ENCODE assay signal across 25 cellular contexts in genomic region chr9:121956808-121957207, GRCh38.
DNase-seq lines count a peak whose midpoint lies in the region; ATAC-seq, FAIRE-seq and TF ChIP-seq lines count a peak whose summit lies in the region.
"Had no signal": no experiment of that assay in that cellular context is flagged by ENCODE, and none has a peak within 500 bp of the region (broad histone marks: within the 10 kb centered on the region; RNA-seq: fewer than 3 reads in every experiment).

No MANE protein-coding gene starts in this region.

- no peaks in the 10 kb centered on the region for H3K36me3 ChIP-seq in SK-N-SH (replicated peaks in 1 of 2; ENCODE audit: control insufficient read depth in 1 of 2, insufficient read depth in 2 of 2, low read length in 1 of 2)
- peaks cover 23% of the 10 kb centered on the region for H3K36me3 ChIP-seq in PC-3 (ENCODE audit: low read depth, low read length)
- H3K36me3 ChIP-seq in bronchial epithelial cell (ENCODE audit: control insufficient read depth, insufficient read depth, low read length), result peaks cover 1% of the 10 kb centered on the region
- H3K36me3 ChIP-seq in gastroesophageal sphincter, result no peaks in the 10 kb centered on the region
- H3K36me3 ChIP-seq: HAP-1, ovary had no signal

- no peak overlapping the region for H2AFZ ChIP-seq in SK-N-SH (ENCODE audit: low read depth)
- no peak overlapping the region for H2AFZ ChIP-seq in PC-3 (ENCODE audit: low read length)

- H3K9ac ChIP-seq in SK-N-SH (no peak overlapping the region), PC-3 (ENCODE audit: low read length) (no peak overlapping the region)

- FAIRE-seq in bronchial epithelial cell (lab: Jason Lieb, UNC), result no peak

- 90% methylated on average over 5 of the region's 6 CpGs for WGBS in SK-N-SH (ENCODE audit: low lambda C conversion rate)
- WGBS in gastroesophageal sphincter (ENCODE audit: low coverage in 1 of 2), 2 donors, result 80 to 83% methylated on average over 1 of the region's 6 CpGs

- H3K79me2 ChIP-seq in SK-N-SH (ENCODE audit: insufficient read depth), result peaks cover 85% of the 10 kb centered on the region
- H3K79me2 ChIP-seq in PC-3 (ENCODE audit: low read length), result peaks cover 98% of the 10 kb centered on the region

- no peaks in the 10 kb centered on the region for H3K9me2 ChIP-seq in SK-N-SH
- no peaks in the 10 kb centered on the region for H3K9me2 ChIP-seq in PC-3 (replicated peaks; ENCODE audit: low read length)

- no peaks in the 10 kb centered on the region for H3K9me3 ChIP-seq in SK-N-SH
- no peaks in the 10 kb centered on the region for H3K9me3 ChIP-seq in PC-3 (ENCODE audit: low read length)
- H3K9me3 ChIP-seq in gastroesophageal sphincter, result no peaks in the 10 kb centered on the region
- H3K9me3 ChIP-seq: Caco-2, HAP-1, ovary had no signal

- peak; percentile 53 for ATAC-seq in SK-N-SH treated with all-trans-retinoic acid at 6 μM for 48 hours
- peak; percentile 48 for ATAC-seq in PC-3
- no peak for ATAC-seq in omental fat pad (ENCODE audit: low FRiP score)
- ATAC-seq in Right ventricle myocardium inferior, result no peak
- no peak for ATAC-seq in gastroesophageal sphincter
- ATAC-seq: left colon had no signal

- TF ChIP-seq POLR2A in gastroesophageal sphincter (IDR thresholded peaks at IDR 0.05), result no peak

- H4K20me1 ChIP-seq in SK-N-SH (ENCODE audit: insufficient read depth) (no peaks in the 10 kb centered on the region), PC-3 (ENCODE audit: low read length) (peaks cover 7% of the 10 kb centered on the region; the same call in 1 of the 2 replicates)

- H3K27me3 ChIP-seq in SK-N-SH (ENCODE audit: insufficient read depth) (no peaks in the 10 kb centered on the region), PC-3 (ENCODE audit: low read length) (no peaks in the 10 kb centered on the region), bronchial epithelial cell (ENCODE audit: control insufficient read depth, insufficient read depth, low read length) (no peaks in the 10 kb centered on the region), gastroesophageal sphincter (no peaks in the 10 kb centered on the region)
- H3K27me3 ChIP-seq: ovary had no signal

- TF ChIP-seq EP300 in SK-N-SH (IDR thresholded peaks at IDR 0.05; ENCODE audit: borderline replicate concordance in 1 of 2, low read depth in 1 of 2, low read length in 1 of 2) (no peak), gastroesophageal sphincter (IDR thresholded peaks at IDR 0.05) (no peak)

- POLR2A ChIA-PET in SK-N-SH (lab: Yijun Ruan, JAX), result no interaction called here
- POLR2A ChIA-PET in PC-3 (lab: Charles Lee; ENCODE audit: unreplicated experiment), result no interaction called here

- intact Hi-C loops in PC-3 (cut with micrococcal nuclease), result no loop called here
- intact Hi-C loops in Right ventricle myocardium inferior (cut with DNase I), result no loop called here

- no peak overlapping the region for H3K4me2 ChIP-seq in SK-N-SH
- no peak overlapping the region for H3K4me2 ChIP-seq in PC-3 (ENCODE audit: low read length)

- TF ChIP-seq CTCF in SK-N-SH (IDR thresholded peaks at IDR 0.05), result no peak
- TF ChIP-seq CTCF in PC-3 (conservative IDR thresholded peaks at IDR 0.05; ENCODE audit: low read depth, low read length), result no peak
- TF ChIP-seq CTCF in bronchial epithelial cell (IDR thresholded peaks at IDR 0.05; ENCODE audit: insufficient read depth, low read length, severe bottlenecking), result no peak
- TF ChIP-seq CTCF in omental fat pad (IDR thresholded peaks at IDR 0.05), result no peak
- no peak for TF ChIP-seq CTCF in gastroesophageal sphincter (IDR thresholded peaks at IDR 0.05)

- DNase-seq in SK-N-SH (no peak), PC-3 (peak; percentile 45), bronchial epithelial cell (ENCODE audit: low read depth) (peak; percentile 39), omental fat pad (ENCODE audit: low spot score) (no peak), Right ventricle myocardium inferior (ENCODE audit: missing footprints) (no peak)
- DNase-seq in stimulated activated CD4-positive, alpha-beta T cell treated with anti-CD3 and anti-CD28 coated beads, Interleukin-15, amount 100 ng/mL, for 24 hours, result no peak
- DNase-seq: activated CD4-positive, alpha-beta memory T cell treated with anti-CD3 and anti-CD28 coated beads, Interleukin-2, amount 10 ng/mL, durations not matched to agents 7 days and 5 days; activated CD8-positive, alpha-beta memory T cell treated with anti-CD3 and anti-CD28 coated beads, Interleukin-2, amount 50 U/mL, for 4 hours; activated naive CD4-positive, alpha-beta T cell; Caco-2; DMS53; GDM1; hypothalamus; KBM-7; left colon; NCI-H2081 treated with DMSO at 0.1 percent for 48 hours; NCI-H446; ovary; RPMI8226; stimulated activated naive CD4-positive, alpha-beta T cell had no signal

- H3K4me3 ChIP-seq in SK-N-SH (ENCODE audit: low read depth in 2 of 2, low read length in 1 of 2) (no peak overlapping the region), PC-3 (ENCODE audit: low read length) (no peak overlapping the region), bronchial epithelial cell (ENCODE audit: low read depth, low read length) (no peak overlapping the region), gastroesophageal sphincter (no peak overlapping the region)
- H3K4me3 ChIP-seq: HAP-1, ovary, SK-N-MC had no signal

- TF ChIP-seq RAD21 in SK-N-SH (IDR thresholded peaks at IDR 0.05; ENCODE audit: low read length), result no peak

- H3K27ac ChIP-seq in SK-N-SH (ENCODE audit: low read depth in 2 of 2, low read length in 1 of 2), result no peak overlapping the region
- H3K27ac ChIP-seq in PC-3 (ENCODE audit: low read length), result 0 out of 2 replicates have a peak overlapping the region, but pooled peaks have one; percentile 72
- H3K27ac ChIP-seq in gastroesophageal sphincter, result no peak overlapping the region
- H3K27ac ChIP-seq: 22Rv1, ovary, SK-N-MC had no signal

- H3F3A ChIP-seq in SK-N-SH (replicated peaks; ENCODE audit: insufficient read depth) (no peaks in the 10 kb centered on the region), PC-3 (ENCODE audit: low read length, unreplicated experiment) (no peaks in the 10 kb centered on the region)

- BruUV-seq in PC-3 (replicated peaks; lab: Mats Ljungman, UMichigan), result no TSS peak

- H3K4me1 ChIP-seq in SK-N-SH (ENCODE audit: control insufficient read depth in 1 of 2, insufficient read depth in 2 of 2, low read depth in 1 of 2, low read length in 1 of 2) (peaks cover 8% of the 10 kb centered on the region in 2 experiments; a peak in 3 of 4 replicates), PC-3 (ENCODE audit: insufficient read depth, low read length) (peaks cover 51% of the 10 kb centered on the region), gastroesophageal sphincter (peaks cover 0 to 13% (median 0%) of the 10 kb centered on the region in 3 donors)
- H3K4me1 ChIP-seq: Caco-2 had no signal

- CTCF ChIA-PET in SK-N-SH (lab: Yijun Ruan, JAX) (interaction anchor here (2.3 kb wide), 1 partner anchor 11 kb away, joined by 9 read pairs; no protein-coding TSS in a partner anchor), PC-3 (lab: Charles Lee) (no interaction called here)

TF ChIP-seq in SK-N-SH treated with all-trans-retinoic acid at 6 μM for 48 hours, 23 proteins besides CTCF, POLR2A, EP300 and RAD21:
- TF ChIP-seq CSDC2 (CRISPR knock-in tag; IDR thresholded peaks at IDR 0.05) (no peak), ISL1 (CRISPR knock-in tag; IDR thresholded peaks at IDR 0.05) (no peak), ZNF8 (CRISPR knock-in tag; IDR thresholded peaks at IDR 0.05) (no peak)
- TF ChIP-seq, protein P1, sequence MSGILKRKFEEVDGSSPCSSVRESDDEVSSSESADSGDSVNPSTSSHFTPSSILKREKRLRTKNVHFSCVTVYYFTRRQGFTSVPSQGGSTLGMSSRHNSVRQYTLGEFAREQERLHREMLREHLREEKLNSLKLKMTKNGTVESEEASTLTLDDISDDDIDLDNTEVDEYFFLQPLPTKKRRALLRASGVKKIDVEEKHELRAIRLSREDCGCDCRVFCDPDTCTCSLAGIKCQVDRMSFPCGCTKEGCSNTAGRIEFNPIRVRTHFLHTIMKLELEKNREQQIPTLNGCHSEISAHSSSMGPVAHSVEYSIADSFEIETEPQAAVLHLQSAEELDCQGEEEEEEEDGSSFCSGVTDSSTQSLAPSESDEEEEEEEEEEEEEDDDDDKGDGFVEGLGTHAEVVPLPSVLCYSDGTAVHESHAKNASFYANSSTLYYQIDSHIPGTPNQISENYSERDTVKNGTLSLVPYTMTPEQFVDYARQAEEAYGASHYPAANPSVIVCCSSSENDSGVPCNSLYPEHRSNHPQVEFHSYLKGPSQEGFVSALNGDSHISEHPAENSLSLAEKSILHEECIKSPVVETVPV (CRISPR knock-in tag; IDR thresholded peaks at IDR 0.05), result no peak

TF ChIP-seq in SK-N-SH, 30 proteins besides CTCF, POLR2A, EP300 and RAD21 (continues in another document):
- TF ChIP-seq TCF12 (IDR thresholded peaks at IDR 0.05) (no peak), SMC3 (IDR thresholded peaks at IDR 0.05; ENCODE audit: low read depth, low read length) (no peak), RCOR1 (IDR thresholded peaks at IDR 0.05; ENCODE audit: low read length) (no peak), MEF2A (IDR thresholded peaks at IDR 0.05; ENCODE audit: borderline replicate concordance, low read depth) (no peak), TEAD4 (IDR thresholded peaks at IDR 0.05; ENCODE audit: borderline replicate concordance, insufficient read depth) (no peak), RFX5 (IDR thresholded peaks at IDR 0.05; ENCODE audit: low read length) (no peak), GABPA (IDR thresholded peaks at IDR 0.05; ENCODE audit: low read depth) (no peak), NRF1 (IDR thresholded peaks at IDR 0.05; ENCODE audit: low read depth, low read length) (no peak), IRF3 (IDR thresholded peaks at IDR 0.05; ENCODE audit: low read depth, low read length) (no peak), FOXM1 (IDR thresholded peaks at IDR 0.05; ENCODE audit: low read depth) (no peak), JUND (IDR thresholded peaks at IDR 0.05) (no peak)
- TF ChIP-seq, protein P2, sequence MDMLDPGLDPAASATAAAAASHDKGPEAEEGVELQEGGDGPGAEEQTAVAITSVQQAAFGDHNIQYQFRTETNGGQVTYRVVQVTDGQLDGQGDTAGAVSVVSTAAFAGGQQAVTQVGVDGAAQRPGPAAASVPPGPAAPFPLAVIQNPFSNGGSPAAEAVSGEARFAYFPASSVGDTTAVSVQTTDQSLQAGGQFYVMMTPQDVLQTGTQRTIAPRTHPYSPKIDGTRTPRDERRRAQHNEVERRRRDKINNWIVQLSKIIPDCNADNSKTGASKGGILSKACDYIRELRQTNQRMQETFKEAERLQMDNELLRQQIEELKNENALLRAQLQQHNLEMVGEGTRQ (IDR thresholded peaks at IDR 0.05; ENCODE audit: borderline replicate concordance, low read depth, low read length), result no peak

Comparison
In these comparisons a context has a peak if more than half of its experiments do, and no peak if none do; other contexts are left out.
1. ATAC-seq: peak in SK-N-SH treated with all-trans-retinoic acid at 6 μM for 48 hours (single experiment) and PC-3 (single experiment); none in omental fat pad (single experiment), Right ventricle myocardium inferior (single experiment) and gastroesophageal sphincter (single experiment).
2. DNase-seq: peak in PC-3 (single experiment) and bronchial epithelial cell (single experiment); none in SK-N-SH (single experiment), stimulated activated CD4-positive, alpha-beta T cell treated with anti-CD3 and anti-CD28 coated beads, Interleukin-15, amount 100 ng/mL, for 24 hours (single experiment), omental fat pad (single experiment) and Right ventricle myocardium inferior (single experiment).